In the genomic region with DNA sequence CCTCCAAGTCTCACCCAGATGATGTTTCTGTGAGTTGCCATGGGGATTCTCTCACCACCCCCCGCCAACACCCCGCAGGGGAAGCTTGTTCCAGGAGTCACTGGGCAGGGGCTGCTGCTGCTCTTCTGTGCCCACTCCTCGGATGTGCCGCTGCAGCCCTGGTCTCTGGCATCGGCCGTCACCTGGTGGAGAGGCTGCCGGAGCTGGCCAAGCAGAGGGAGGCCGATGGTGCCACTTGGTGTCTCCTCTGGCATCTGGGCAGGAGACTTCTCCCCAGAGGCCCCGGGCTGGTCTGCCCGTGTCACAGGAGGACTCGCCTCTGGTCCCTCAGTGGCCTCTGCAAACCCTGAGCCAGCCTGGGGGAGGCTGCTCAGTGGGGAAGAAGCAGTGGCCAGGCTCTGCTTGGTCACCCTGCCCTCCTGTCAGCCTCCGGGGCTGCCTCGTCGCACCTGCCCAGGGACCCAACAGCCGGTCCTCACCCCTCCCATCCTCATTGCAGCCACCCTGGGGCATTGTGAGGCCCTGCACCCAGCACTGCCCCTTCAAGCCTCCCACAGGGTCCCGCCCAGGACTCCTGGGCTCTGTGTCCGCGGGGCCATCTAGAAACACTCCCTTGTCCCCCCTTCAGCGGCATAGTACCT, we compare ENCODE assay signal across 10 cellular contexts. TPM values are rescaled to one million over a fixed set of nuclear protein-coding genes. Genes with fewer than 3 reads are reported as not detected.
DNase-seq lines count a peak whose midpoint lies in the region; ATAC-seq, FAIRE-seq and TF ChIP-seq lines count a peak whose summit lies in the region.
"Had no signal": no experiment of that assay in that cellular context is flagged by ENCODE, and none has a peak within 500 bp of the region (broad histone marks: within the 10 kb centered on the region; RNA-seq: fewer than 3 reads in every experiment).

No MANE protein-coding gene starts in this region.

- H3K27ac Mint-ChIP-seq in activated naive CD4-positive, alpha-beta T cell treated with anti-CD3 and anti-CD28 coated beads, Interleukin-2, amount 10 ng/mL, durations not matched to agents 7 days and 5 days = peak overlapping the region; percentile 93
- peak overlapping the region; percentile 96 to 97 for H3K27ac Mint-ChIP-seq in stimulated activated naive CD8-positive, alpha-beta T cell treated with anti-CD3 and anti-CD28 coated beads, Interleukin-15, amount 100 ng/mL, for 72 hours
- H3K27ac Mint-ChIP-seq in endodermal cell = no peak overlapping the region

- H3K27ac ChIP-seq in duodenal mucosa (ENCODE audit: low read depth, low read length) (peak overlapping the region; percentile 58), endodermal cell (ENCODE audit: low read depth, low read length) (no peak overlapping the region)

- H3K4me3 Mint-ChIP-seq in activated naive CD4-positive, alpha-beta T cell treated with anti-CD3 and anti-CD28 coated beads, Interleukin-2, amount 10 ng/mL, durations not matched to agents 7 days and 5 days = peak overlapping the region; percentile 83
- peak overlapping the region; percentile 91 to 94 for H3K4me3 Mint-ChIP-seq in stimulated activated naive CD8-positive, alpha-beta T cell treated with anti-CD3 and anti-CD28 coated beads, Interleukin-15, amount 100 ng/mL, for 72 hours
- no peak overlapping the region for H3K4me3 Mint-ChIP-seq in endodermal cell

- no peak for DNase-seq in activated naive CD4-positive, alpha-beta T cell treated with anti-CD3 and anti-CD28 coated beads, Interleukin-2, amount 10 ng/mL, durations not matched to agents 7 days and 5 days
- DNase-seq in activated naive CD4-positive, alpha-beta T cell treated with Interleukin-2 at 50 U/mL for 16 hours = no peak
- DNase-seq in NAMALWA (ENCODE audit: low spot score) (peak; percentile 69), endodermal cell (no peak), D721Med (ENCODE audit: insufficient read length, low spot score) (no peak)
- DNase-seq in stimulated activated naive CD8-positive, alpha-beta T cell treated with anti-CD3 and anti-CD28 coated beads, Interleukin-15, amount 100 ng/mL, for 72 hours = peak in 1 of 2 donors; percentile 54
- DNase-seq: SHP77 treated with DMSO at 0.1 percent for 48 hours had no signal

- peak; percentile 1 for ATAC-seq in stimulated activated naive CD8-positive, alpha-beta T cell treated with anti-CD3 and anti-CD28 coated beads, Interleukin-15, amount 100 ng/mL, for 72 hours
- ATAC-seq in GM18858 (IDR thresholded peaks at IDR 0.05; ENCODE audit: unreplicated experiment) = no peak
- ATAC-seq: sciatic nerve had no signal

- CTCF ChIA-PET in activated naive CD4-positive, alpha-beta T cell treated with anti-CD3 and anti-CD28 coated beads, Interleukin-2, amount 10 ng/mL, durations not matched to agents 7 days and 5 days (lab: Charles Lee) = interaction anchor here (1.0 to 7.4 kb wide), 6 partner anchors 10 to 97 kb away, joined by 3 to 79 read pairs (median 7); no protein-coding TSS in a partner anchor

- H3K4me1 ChIP-seq in duodenal mucosa (ENCODE audit: control insufficient read depth in 1 of 2, insufficient read depth in 2 of 2, low read length in 2 of 2) (peaks cover 13 to 48% of the 10 kb centered on the region in 2 donors), endodermal cell (ENCODE audit: control insufficient read depth, insufficient read depth, low read length) (no peaks in the 10 kb centered on the region)

- H3K9ac ChIP-seq in duodenal mucosa (ENCODE audit: low read depth in 1 of 2, low read length in 2 of 2) = peak overlapping the region in 1 of 2 donors; percentile 33
- no peak overlapping the region for H3K9ac ChIP-seq in endodermal cell (ENCODE audit: extremely low read depth, low read length, poor library complexity, severe bottlenecking)

- H3K36me3 ChIP-seq in duodenal mucosa (ENCODE audit: control insufficient read depth in 1 of 2, insufficient read depth in 2 of 2, low read length in 2 of 2) (no peaks in the 10 kb centered on the region), endodermal cell (ENCODE audit: control insufficient read depth, insufficient read depth, low read length) (no peaks in the 10 kb centered on the region)

- no peaks in the 10 kb centered on the region for H3K9me3 Mint-ChIP-seq in activated naive CD4-positive, alpha-beta T cell treated with anti-CD3 and anti-CD28 coated beads, Interleukin-2, amount 10 ng/mL, durations not matched to agents 7 days and 5 days
- no peaks in the 10 kb centered on the region for H3K9me3 Mint-ChIP-seq in stimulated activated naive CD8-positive, alpha-beta T cell treated with anti-CD3 and anti-CD28 coated beads, Interleukin-15, amount 100 ng/mL, for 72 hours
- H3K9me3 Mint-ChIP-seq in endodermal cell = no peaks in the 10 kb centered on the region

- peaks cover 34% of the 10 kb centered on the region for H3K27me3 Mint-ChIP-seq in activated naive CD4-positive, alpha-beta T cell treated with anti-CD3 and anti-CD28 coated beads, Interleukin-2, amount 10 ng/mL, durations not matched to agents 7 days and 5 days
- H3K27me3 Mint-ChIP-seq in stimulated activated naive CD8-positive, alpha-beta T cell treated with anti-CD3 and anti-CD28 coated beads, Interleukin-15, amount 100 ng/mL, for 72 hours = peaks cover 9% of the 10 kb centered on the region
- H3K27me3 Mint-ChIP-seq in endodermal cell (ENCODE audit: insufficient read depth) = peaks cover 36% of the 10 kb centered on the region

- peaks cover 69% of the 10 kb centered on the region for H3K4me1 Mint-ChIP-seq in activated naive CD4-positive, alpha-beta T cell treated with anti-CD3 and anti-CD28 coated beads, Interleukin-2, amount 10 ng/mL, durations not matched to agents 7 days and 5 days
- H3K4me1 Mint-ChIP-seq in stimulated activated naive CD8-positive, alpha-beta T cell treated with anti-CD3 and anti-CD28 coated beads, Interleukin-15, amount 100 ng/mL, for 72 hours = peaks cover 79% of the 10 kb centered on the region
- H3K4me1 Mint-ChIP-seq in endodermal cell = no peaks in the 10 kb centered on the region

- 91 to 93% methylated on average over 5 to 19 of the region's 19 CpGs for WGBS in endodermal cell (ENCODE audit: insufficient coverage in 1 of 2, insufficient read length in 1 of 2), 2 experiments

- TF ChIP-seq CTCF in endodermal cell (conservative IDR thresholded peaks at IDR 0.05) (no peak), D721Med (IDR thresholded peaks at IDR 0.05; ENCODE audit: insufficient read depth, missing control alignments) (no peak)

- H3K4me3 ChIP-seq in duodenal mucosa (ENCODE audit: low read depth in 1 of 2, low read length in 2 of 2) = peak overlapping the region in 1 of 2 donors; percentile 44
- H3K4me3 ChIP-seq in endodermal cell (ENCODE audit: low read length) = no peak overlapping the region

- FAIRE-seq in D721Med (lab: Jason Lieb, UNC) = no peak

- H3K36me3 Mint-ChIP-seq in activated naive CD4-positive, alpha-beta T cell treated with anti-CD3 and anti-CD28 coated beads, Interleukin-2, amount 10 ng/mL, durations not matched to agents 7 days and 5 days = peaks cover 8% of the 10 kb centered on the region
- H3K36me3 Mint-ChIP-seq in endodermal cell (ENCODE audit: low read depth) = no peaks in the 10 kb centered on the region

- no peaks in the 10 kb centered on the region for H3K9me3 ChIP-seq in duodenal mucosa (ENCODE audit: control insufficient read depth in 1 of 2, low read length in 2 of 2)
- no peaks in the 10 kb centered on the region for H3K9me3 ChIP-seq in endodermal cell (ENCODE audit: control insufficient read depth, low read length)

- peaks cover 6 to 18% of the 10 kb centered on the region in 2 donors for H3K27me3 ChIP-seq in duodenal mucosa (ENCODE audit: control insufficient read depth in 1 of 2, insufficient read depth in 2 of 2, low read length in 2 of 2)
- H3K27me3 ChIP-seq in endodermal cell (ENCODE audit: control insufficient read depth, insufficient read depth, low read length, poor library complexity, severe bottlenecking) = peaks cover 27% of the 10 kb centered on the region

RNA-seq across cellular contexts. Expression of a gene that starts 0.4 kb away (rescaled TPM):
- 1 to 10 TPM; 4.1 to 4.7 TPM for total RNA-seq in endodermal cell
- 4.2 TPM for polyA plus RNA-seq in endodermal cell (2013, experiment 1 of 2)
- 4.4 TPM for polyA plus RNA-seq in endodermal cell (2013, experiment 2 of 2)
